ENCODE assay signal across 8 cellular contexts in the genomic region with DNA sequence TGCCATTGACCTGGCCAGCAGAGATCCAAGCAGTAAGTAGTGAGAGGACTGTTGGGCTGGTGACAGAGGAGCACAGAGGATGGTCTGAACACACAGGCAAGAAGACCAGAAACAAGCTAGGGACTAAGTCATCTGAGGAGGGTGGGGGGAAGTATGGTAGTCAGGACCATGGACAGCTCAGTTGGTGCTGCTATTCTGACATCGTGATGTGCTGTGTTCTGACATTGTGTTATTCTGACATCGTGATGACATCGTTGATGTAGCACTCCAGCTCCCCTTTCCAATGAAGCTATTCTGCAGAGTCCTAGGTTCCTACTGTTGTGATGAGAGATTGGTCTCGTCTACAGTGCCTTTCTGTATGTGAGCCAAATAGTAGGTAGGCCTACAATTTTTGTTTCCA. TPM values are rescaled to one million over a fixed set of nuclear protein-coding genes. Genes with fewer than 3 reads are reported as not detected.
DNase-seq lines count a peak whose midpoint lies in the region; ATAC-seq, FAIRE-seq and TF ChIP-seq lines count a peak whose summit lies in the region.

No MANE protein-coding gene starts in this region.

- no peaks in the 10 kb centered on the region for H3K9me1 ChIP-seq in keratinocyte (ENCODE audit: control insufficient read depth, extremely low read depth, insufficient read depth, low read length)

- intact Hi-C loops in Right ventricle myocardium superior (cut with DNase I) (no loop called here), cardiac septum (cut with DNase I) (no loop called here), adrenal gland (cut with DNase I) (no loop called here)

- TF ChIP-seq CTCF in RWPE2 (IDR thresholded peaks at IDR 0.05; ENCODE audit: poor library complexity, severe bottlenecking) (no peak), adrenal gland (IDR thresholded peaks at IDR 0.05) (no peak), keratinocyte (optimal IDR thresholded peaks at IDR 0.05 in 1 of 3, IDR thresholded peaks at IDR 0.05 in 1 of 3, conservative IDR thresholded peaks at IDR 0.05 in 1 of 3; ENCODE audit: extremely low read depth in 1 of 3, insufficient read depth in 2 of 3, low read length in 3 of 3) (no peak)

- H3K27ac ChIP-seq in RWPE2 (ENCODE audit: poor library complexity, severe bottlenecking): no peak overlapping the region
- no peak overlapping the region for H3K27ac ChIP-seq in adrenal gland
- no peak overlapping the region for H3K27ac ChIP-seq in keratinocyte (ENCODE audit: control insufficient read depth, insufficient read depth, low read length)

- FAIRE-seq in keratinocyte (lab: Jason Lieb, UNC): peak; percentile 91

- H3K4me1 ChIP-seq in RWPE2 (ENCODE audit: insufficient read depth, poor library complexity, severe bottlenecking) (no peaks in the 10 kb centered on the region), adrenal gland (replicated peaks in 1 of 2) (no peaks in the 10 kb centered on the region), keratinocyte (ENCODE audit: control insufficient read depth, extremely low read depth, insufficient read depth, low read length) (no peaks in the 10 kb centered on the region)

- no peak for TF ChIP-seq POLR2A in adrenal gland (IDR thresholded peaks at IDR 0.05)

- H3K36me3 ChIP-seq in RWPE2 (ENCODE audit: low read depth) (no peaks in the 10 kb centered on the region), adrenal gland (replicated peaks in 1 of 2) (no peaks in the 10 kb centered on the region), keratinocyte (ENCODE audit: control insufficient read depth in 2 of 2, extremely low read depth in 1 of 2, insufficient read depth in 2 of 2, low read length in 2 of 2) (no peaks in the 10 kb centered on the region)

- H3K4me3 ChIP-seq in RWPE2 (ENCODE audit: severe bottlenecking): no peak overlapping the region
- no peak overlapping the region for H3K4me3 ChIP-seq in adrenal gland
- H3K4me3 ChIP-seq in keratinocyte (ENCODE audit: control insufficient read depth in 2 of 3, extremely low read depth in 1 of 3, insufficient read depth in 2 of 3, low read depth in 1 of 3, low read length in 3 of 3): no peak overlapping the region

- DNase-seq in Right ventricle myocardium superior (no peak), cardiac septum (ENCODE audit: low spot score) (no peak), RWPE2 (ENCODE audit: low spot score) (no peak), adrenal gland (peak; percentile 33 to 66 (median 54)), keratinocyte (ENCODE audit: low read depth, low spot score) (peak; percentile 5)
- DNase-seq in stimulated activated CD8-positive, alpha-beta memory T cell treated with anti-CD3 and anti-CD28 coated beads, Interleukin-4, amount 100 ng/mL, for 48 hours: peak; percentile 43

- H3K9me3 ChIP-seq in RWPE2 (ENCODE audit: severe bottlenecking): no peaks in the 10 kb centered on the region
- H3K9me3 ChIP-seq in adrenal gland (replicated peaks in 1 of 3): no peaks in the 10 kb centered on the region
- H3K9me3 ChIP-seq in keratinocyte (ENCODE audit: control insufficient read depth, low read depth, low read length): no peaks in the 10 kb centered on the region

- H3K79me2 ChIP-seq in keratinocyte (ENCODE audit: control insufficient read depth, insufficient read depth, low read length): no peaks in the 10 kb centered on the region

- dilution Hi-C loops in keratinocyte (cut with MboI; ENCODE audit: extremely low pct_ligation_motif_present, low sequenced_read_pairs): no loop called here

- no peak overlapping the region for H2AFZ ChIP-seq in keratinocyte (ENCODE audit: control insufficient read depth, low read length)

- 10 to 19% (median 14%) methylated on average over 4 of the region's 4 CpGs for WGBS in adrenal gland, 4 donors

- ATAC-seq in Right ventricle myocardium superior (ENCODE audit: poor library complexity) (peak; percentile 68), RWPE2 (ENCODE audit: low read depth) (peak; percentile 73), HG03439 (IDR thresholded peaks at IDR 0.05; ENCODE audit: unreplicated experiment) (no peak), GM19463 (IDR thresholded peaks at IDR 0.05; ENCODE audit: unreplicated experiment) (no peak)

- H4K20me1 ChIP-seq in keratinocyte (ENCODE audit: control insufficient read depth, extremely low read depth, insufficient read depth, low read length): no peaks in the 10 kb centered on the region

- H3K27me3 ChIP-seq in RWPE2 (ENCODE audit: insufficient read depth, poor library complexity, severe bottlenecking): no peaks in the 10 kb centered on the region
- no peaks in the 10 kb centered on the region for H3K27me3 ChIP-seq in adrenal gland
- no peaks in the 10 kb centered on the region for H3K27me3 ChIP-seq in keratinocyte (ENCODE audit: control insufficient read depth, extremely low read depth, insufficient read depth, low read length)

- no peak overlapping the region for H3K4me2 ChIP-seq in keratinocyte (ENCODE audit: control insufficient read depth, extremely low read depth, insufficient read depth, low read depth, low read length)

- H3K9ac ChIP-seq in keratinocyte (ENCODE audit: control insufficient read depth, extremely low read depth, insufficient read depth, low read length): no peak overlapping the region

RNA-seq across cellular contexts. Expression of gene CFAP206, which starts 28.7 kb away (rescaled TPM):
- total RNA-seq in Right ventricle myocardium superior (not detected), cardiac septum (not detected), adrenal gland (1 to 10 TPM in 3 of 8 donors, under 1 TPM in 5; 0.21 to 1.6 (median 0.38) TPM)
- polyA plus RNA-seq in adrenal gland (1 to 10 TPM in 1 of 3 donors, under 1 TPM in 2; 0.09 to 1.0 (median 0.84) TPM), keratinocyte (0.18 to 0.63 TPM (median 0.44 TPM) in 3 replicates)
- polyA plus RNA-seq in keratinocyte (2011; ENCODE audit: low read depth): 0.39 TPM
- 0.65 and 0.88 TPM in 2 replicates for polyA plus RNA-seq in keratinocyte (2011; cell fraction: cytosol; rRNA removed)
- 0.89 and 1.3 TPM in 2 replicates for polyA plus RNA-seq in keratinocyte (2011; cell fraction: nucleus; rRNA removed)
- polyA plus RNA-seq in keratinocyte (2012; ENCODE audit: low replicate concordance): 0.26 and 0.35 TPM in 2 replicates
- 0.63 to 0.80 TPM in 2 of 3 replicates, not detected in the other for polyA minus RNA-seq in keratinocyte
- polyA minus RNA-seq in keratinocyte (2011; cell fraction: cytosol; rRNA and poly(A)+ RNA removed): not detected
- polyA minus RNA-seq in keratinocyte (2011; cell fraction: nucleus; rRNA and poly(A)+ RNA removed): 0.42 and 2.0 TPM in 2 replicates

RNA-seq across cellular contexts. Expression of gene SLC35A1, which starts 36.3 kb away (rescaled TPM):
- 9.8 TPM for total RNA-seq in Right ventricle myocardium superior
- total RNA-seq in cardiac septum: 10.9 TPM
- 10 to 100 TPM; 19.9 to 38.8 (median 29.3) TPM for total RNA-seq in adrenal gland
- 10 to 100 TPM; 27.2 to 41.0 (median 31.8) TPM for polyA plus RNA-seq in adrenal gland
- 7.6 to 25.1 TPM (median 24.0 TPM) in 3 replicates for polyA plus RNA-seq in keratinocyte
- polyA plus RNA-seq in keratinocyte (2011; ENCODE audit: low read depth): 12.5 TPM
- 5.6 and 13.0 TPM in 2 replicates for polyA plus RNA-seq in keratinocyte (2011; cell fraction: cytosol; rRNA removed)
- polyA plus RNA-seq in keratinocyte (2011; cell fraction: nucleus; rRNA removed): 25.9 and 38.9 TPM in 2 replicates
- 6.9 and 17.5 TPM in 2 replicates for polyA plus RNA-seq in keratinocyte (2012; ENCODE audit: low replicate concordance)
- 5.7 to 13.6 TPM (median 13.3 TPM) in 3 replicates for polyA minus RNA-seq in keratinocyte
- polyA minus RNA-seq in keratinocyte (2011; cell fraction: cytosol; rRNA and poly(A)+ RNA removed): 6.9 TPM
- 13.9 and 18.8 TPM in 2 replicates for polyA minus RNA-seq in keratinocyte (2011; cell fraction: nucleus; rRNA and poly(A)+ RNA removed)

Comparison
In these comparisons a context has a peak if more than half of its experiments do, and no peak if none do; other contexts are left out.
1. ATAC-seq: peak in Right ventricle myocardium superior (single experiment) and RWPE2 (single experiment); none in HG03439 (single experiment) and GM19463 (single experiment).
2. DNase-seq: peak in adrenal gland (7 of 7), keratinocyte (single experiment) and stimulated activated CD8-positive, alpha-beta memory T cell treated with anti-CD3 and anti-CD28 coated beads, Interleukin-4, amount 100 ng/mL, for 48 hours (single experiment); none in Right ventricle myocardium superior (single experiment), cardiac septum (single experiment) and RWPE2 (single experiment).